In genomic region chr14:55771242-55772025, GRCh38 we compare ENCODE assay signal across 23 cellular contexts.
"Had no signal": no experiment of that assay in that cellular context is flagged by ENCODE, and none has a peak within 500 bp of the region (broad histone marks: within the 10 kb centered on the region; RNA-seq: fewer than 3 reads in every experiment).

No MANE protein-coding gene starts in this region.

- H3K27me3 ChIP-seq: ascending aorta, body of pancreas, SJSA1 had no signal

- H3K27ac ChIP-seq: ascending aorta, body of pancreas, SJSA1 had no signal

- H3K9me3 ChIP-seq: ascending aorta, body of pancreas, SJSA1 had no signal

- H3K4me3 ChIP-seq: ascending aorta, body of pancreas, SJSA1 had no signal

- ATAC-seq: activated CD4-positive, CD25-positive, alpha-beta regulatory T cell treated with anti-CD3 and anti-CD28 coated beads, Interleukin-2, amount 50 U/mL, for 24 hours; activated CD8-positive, alpha-beta T cell treated with anti-CD3 and anti-CD28 coated beads, Interleukin-2, amount 10 ng/mL, durations not matched to agents 7 days and 5 days; body of pancreas; Panc1; SK-N-SH treated with all-trans-retinoic acid at 6 μM for 48 hours had no signal

- H3K36me3 ChIP-seq: ascending aorta, SJSA1 had no signal

- H3K4me1 ChIP-seq: ascending aorta, body of pancreas, SJSA1 had no signal

- DNase-seq: activated CD4-positive, alpha-beta T cell treated with anti-CD3 and anti-CD28 coated beads for 48 hours; activated CD4-positive, alpha-beta T cell treated with anti-CD3 and anti-CD28 coated beads, Interleukin-2, amount 50 U/mL, for 4 hours; activated CD8-positive, alpha-beta memory T cell treated with anti-CD3 and anti-CD28 coated beads, Interleukin-2, amount 50 U/mL, for 48 hours; activated CD8-positive, alpha-beta T cell treated with anti-CD3 and anti-CD28 coated beads, Interleukin-2, amount 10 ng/mL, durations not matched to agents 7 days and 5 days; activated naive CD4-positive, alpha-beta T cell treated with anti-CD3 and anti-CD28 coated beads, Interleukin-2, amount 50 U/mL, for 16 hours; activated T-cell treated with anti-CD3 and anti-CD28 coated beads, Interleukin-2, amount 50 U/mL, for 1 hour; body of pancreas; Kasumi-1; KBM-7; NCI-H1105 treated with DMSO at 0.1 percent for 48 hours; NCI-H146; NCI-H187 treated with DMSO at 0.1 percent for 48 hours; NCI-H2171; NCI-H2227 treated with DMSO at 0.1 percent for 48 hours; NCI-H524 treated with DMSO at 0.1 percent for 48 hours; NCI-H82; RPMI8226; SHP77 had no signal
